ENCODE assay signal across 10 cellular contexts in genomic region chr11:76654310-76654851, GRCh38. TPM values are rescaled to one million over a fixed set of nuclear protein-coding genes. Genes with fewer than 3 reads are reported as not detected.
DNase-seq lines count a peak whose midpoint lies in the region; ATAC-seq and TF ChIP-seq lines count a peak whose summit lies in the region.
"Had no signal": no experiment of that assay in that cellular context is flagged by ENCODE, and none has a peak within 500 bp of the region (broad histone marks: within the 10 kb centered on the region; RNA-seq: fewer than 3 reads in every experiment).

No MANE protein-coding gene starts in this region.

- no peaks in the 10 kb centered on the region for H3K9me3 ChIP-seq in upper lobe of left lung

- in situ Hi-C loops in G401 (cut with HindIII; ENCODE audit: low sequenced_read_pairs) = no loop called here

- peaks cover 0 to 25% (median 4%) of the 10 kb centered on the region in 4 donors for H3K36me3 ChIP-seq in upper lobe of left lung

- H3K4me3 ChIP-seq in upper lobe of left lung = no peak overlapping the region

- peaks cover 8 to 43% (median 26%) of the 10 kb centered on the region in 4 donors for H3K4me1 ChIP-seq in upper lobe of left lung

- peak; percentile 20 for DNase-seq in DMS 273 (lab: John Stamatoyannopoulos, UW; ENCODE audit: unreplicated experiment)
- DNase-seq in DMS 273 treated with DMSO at 0.1 percent for 48 hours (lab: John Stamatoyannopoulos, UW) = no peak
- DNase-seq in fibroblast of peridontal ligament (ENCODE audit: extremely low read depth) = peak; percentile 97
- peak; percentile 64 for DNase-seq in mucosa of gallbladder (ENCODE audit: low spot score)
- DNase-seq in upper lobe of left lung = peak in 1 of 2 donors; percentile 22
- DNase-seq in G401 (ENCODE audit: low spot score) = no peak
- DNase-seq in NCI-H1694 (lab: John Stamatoyannopoulos, UW) = no peak
- DNase-seq: NCI-H1436 treated with DMSO at 0.1 percent for 48 hours had no signal

- WGBS in upper lobe of left lung, 2 donors = 59 to 65% methylated on average over 8 to 10 of the region's 11 CpGs

- no peak for TF ChIP-seq CTCF in upper lobe of left lung (IDR thresholded peaks at IDR 0.05)

- peak overlapping the region; percentile 69 to 79 (median 72) for H3K27ac ChIP-seq in upper lobe of left lung
- H3K27ac ChIP-seq: 22Rv1 had no signal

- no peak for TF ChIP-seq POLR2A in upper lobe of left lung (IDR thresholded peaks at IDR 0.05)

- no peaks in the 10 kb centered on the region for H3K27me3 ChIP-seq in upper lobe of left lung

- ATAC-seq in upper lobe of left lung (ENCODE audit: low FRiP score in 2 of 2) (peak; percentile 41 to 67), HG02623 (IDR thresholded peaks at IDR 0.05; ENCODE audit: unreplicated experiment) (no peak)

- no peak for TF ChIP-seq EP300 in upper lobe of left lung (IDR thresholded peaks at IDR 0.05)

RNA-seq across cellular contexts. Expression of gene LRRC32, which starts 16.2 kb away (rescaled TPM):
- 33.2 TPM for total RNA-seq in mucosa of gallbladder
- total RNA-seq in upper lobe of left lung = 100 to 1,000 TPM in 1 of 6 donors, 10 to 100 TPM in 5; 41.3 to 118 (median 60.3) TPM
- total RNA-seq in G401 (2014; rRNA removed; shearing (Covaris generic)) = 0.49 TPM in 1 of 2 replicates, not detected in the other

Comparison
In these comparisons a context has a peak if more than half of its experiments do, and no peak if none do; other contexts are left out.
1. DNase-seq: peak in DMS 273 (single experiment), fibroblast of peridontal ligament (single experiment) and mucosa of gallbladder (single experiment); none in DMS 273 treated with DMSO at 0.1 percent for 48 hours (single experiment), G401 (single experiment) and NCI-H1694 (single experiment).
2. RNA of gene LRRC32, which starts 16.2 kb away (total RNA-seq): 41.3 to 118 TPM in upper lobe of left lung and 33.2 TPM in mucosa of gallbladder (single experiment); 0.49 TPM in G401; every median in the first group is over 10 times any median in the second.